In genomic region chr6:79841577-79842381, GRCh38 we compare ENCODE assay signal across 11 cellular contexts.
DNase-seq lines count a peak whose midpoint lies in the region; ATAC-seq and TF ChIP-seq lines count a peak whose summit lies in the region.
"Had no signal": no experiment of that assay in that cellular context is flagged by ENCODE, and none has a peak within 500 bp of the region (broad histone marks: within the 10 kb centered on the region; RNA-seq: fewer than 3 reads in every experiment).

No MANE protein-coding gene starts in this region.

- H3K36me3 ChIP-seq in HEK293 (ENCODE audit: control insufficient read depth in 2 of 2, insufficient read depth in 1 of 2, low read length in 2 of 2), result no peaks in the 10 kb centered on the region
- no peaks in the 10 kb centered on the region for H3K36me3 ChIP-seq in MM.1S (replicated peaks; ENCODE audit: insufficient read depth, low read length)
- no peaks in the 10 kb centered on the region for H3K36me3 ChIP-seq in left ventricle myocardium inferior

- no peaks in the 10 kb centered on the region for H4K20me1 ChIP-seq in MM.1S (ENCODE audit: insufficient read depth, low read length)

- ATAC-seq in GM19023 (IDR thresholded peaks at IDR 0.05; ENCODE audit: unreplicated experiment), result peak; percentile 39

- H3K4me3 ChIP-seq in HEK293 (ENCODE audit: low read depth, low read length) (no peak overlapping the region), MM.1S (ENCODE audit: low read length) (no peak overlapping the region), left ventricle myocardium inferior (no peak overlapping the region)
- H3K4me3 ChIP-seq: skin epidermis had no signal

- H3K4me2 ChIP-seq in MM.1S (ENCODE audit: low read depth, low read length), result no peak overlapping the region

- H3K27me3 ChIP-seq in MM.1S (replicated peaks; ENCODE audit: insufficient read depth, low read length) (no peaks in the 10 kb centered on the region), left ventricle myocardium inferior (ENCODE audit: low read depth) (no peaks in the 10 kb centered on the region)

- H2AFZ ChIP-seq in MM.1S (ENCODE audit: low read length), result no peak overlapping the region

- H3K79me2 ChIP-seq in MM.1S (ENCODE audit: low read length), result no peaks in the 10 kb centered on the region

- no peak overlapping the region for H3K4me3 Mint-ChIP-seq in progenitor cell of endocrine pancreas (ENCODE audit: low read depth)

- POLR2A ChIA-PET in HEK293 (lab: Yijun Ruan, JAX), result no interaction called here

- no peaks in the 10 kb centered on the region for H3K4me1 ChIP-seq in HEK293 (ENCODE audit: control insufficient read depth, insufficient read depth, low read length)
- no peaks in the 10 kb centered on the region for H3K4me1 ChIP-seq in MM.1S (ENCODE audit: low read length)
- no peaks in the 10 kb centered on the region for H3K4me1 ChIP-seq in left ventricle myocardium inferior

- intact Hi-C loops in left ventricle myocardium inferior (cut with micrococcal nuclease), result no loop called here

- H3K27ac ChIP-seq in HEK293 (ENCODE audit: extremely low read depth, low read depth, low read length), result no peak overlapping the region
- no peak overlapping the region for H3K27ac ChIP-seq in MM.1S (ENCODE audit: low read length)
- H3K27ac ChIP-seq in left ventricle myocardium inferior (replicated peaks), result no peak overlapping the region
- H3K27ac ChIP-seq: skin epidermis had no signal

- H3F3A ChIP-seq in MM.1S (ENCODE audit: insufficient read depth, low read length), result no peaks in the 10 kb centered on the region

- peaks cover 9% of the 10 kb centered on the region for H3K9me3 Mint-ChIP-seq in progenitor cell of endocrine pancreas (ENCODE audit: low read depth)

- peaks cover 12% of the 10 kb centered on the region for H3K27me3 Mint-ChIP-seq in progenitor cell of endocrine pancreas

- H3K9ac ChIP-seq in MM.1S (ENCODE audit: low read length), result no peak overlapping the region

- H3K9me3 ChIP-seq in HEK293 (ENCODE audit: control insufficient read depth, insufficient read depth, low read depth, low read length) (no peaks in the 10 kb centered on the region), MM.1S (replicated peaks; ENCODE audit: insufficient read depth, low read length) (no peaks in the 10 kb centered on the region), left ventricle myocardium inferior (replicated peaks) (peaks cover 16% of the 10 kb centered on the region)

- no peak for TF ChIP-seq POLR2A in erythroblast (IDR thresholded peaks at IDR 0.05; ENCODE audit: low read length)

- peak; percentile 23 for DNase-seq in MM.1S
- DNase-seq in erythroblast (lab: John Stamatoyannopoulos, UW), result peak; percentile 3 to 14
- DNase-seq in left ventricle myocardium inferior, result no peak
- no peak for DNase-seq in GM10266 (ENCODE audit: extremely low spot score)
- no peak for DNase-seq in HK-2 (ENCODE audit: unreplicated experiment)
- DNase-seq in progenitor cell of endocrine pancreas (ENCODE audit: low spot score, unreplicated experiment), result no peak
- DNase-seq: activated CD4-positive, alpha-beta T cell treated with anti-CD3 and anti-CD28 coated beads, Interleukin-2, amount 50 U/mL, for 48 hours; NK-92 treated with Interleukin-12 subunit alpha and Interleukin-12 subunit beta, amount 100 ng/mL, for 24 hours had no signal

- H3K4me1 Mint-ChIP-seq in progenitor cell of endocrine pancreas (ENCODE audit: low read depth), result no peaks in the 10 kb centered on the region

- CTCF ChIA-PET in HEK293 (lab: Yijun Ruan, JAX), result interaction anchor here (0.6 to 1.3 kb wide), 7 partner anchors 15 to 864 kb away, joined by 3 to 8 read pairs (median 5); no protein-coding TSS in a partner anchor

- no peak overlapping the region for H3K27ac Mint-ChIP-seq in progenitor cell of endocrine pancreas

- no peak for TF ChIP-seq CTCF in HEK293 (tag by site-specific recombination; IDR thresholded peaks at IDR 0.05)
- peak; percentile 9; the same call in 1 of the 2 replicates for TF ChIP-seq CTCF in MM.1S (IDR thresholded peaks at IDR 0.05; ENCODE audit: low read length)
- TF ChIP-seq CTCF in left ventricle myocardium inferior (IDR thresholded peaks at IDR 0.05; ENCODE audit: borderline replicate concordance), result no peak
- TF ChIP-seq CTCF in GM10266 (IDR thresholded peaks at IDR 0.05; ENCODE audit: control insufficient read depth, insufficient read depth, low read depth, missing control alignments), result no peak
- no peak for TF ChIP-seq CTCF in progenitor cell of endocrine pancreas (IDR thresholded peaks at IDR 0.05; ENCODE audit: unreplicated experiment)

- H3K36me3 Mint-ChIP-seq in progenitor cell of endocrine pancreas (ENCODE audit: insufficient read depth), result no peaks in the 10 kb centered on the region

- H3K9me2 ChIP-seq in MM.1S (replicated peaks; ENCODE audit: insufficient read depth, low read length), result no peaks in the 10 kb centered on the region

TF ChIP-seq in HEK293, 187 proteins besides CTCF, POLR2A, EP300 and RAD21:
- TF ChIP-seq ZNF239 (tag by site-specific recombination; IDR thresholded peaks at IDR 0.05) (no peak), REST (tag by site-specific recombination; IDR thresholded peaks at IDR 0.05) (peak; percentile 95)

Comparison
In these comparisons a context has a peak if more than half of its experiments do, and no peak if none do; other contexts are left out.
1. DNase-seq: peak in MM.1S (single experiment) and erythroblast (2 of 2); none in left ventricle myocardium inferior (single experiment), GM10266 (single experiment), HK-2 (single experiment) and progenitor cell of endocrine pancreas (single experiment).